ENCODE assay signal across 16 cellular contexts in genomic region chr1:164622057-164622840, GRCh38.
DNase-seq lines count a peak whose midpoint lies in the region; TF ChIP-seq lines count a peak whose summit lies in the region.
"Had no signal": no experiment of that assay in that cellular context is flagged by ENCODE, and none has a peak within 500 bp of the region (broad histone marks: within the 10 kb centered on the region; RNA-seq: fewer than 3 reads in every experiment).

No MANE protein-coding gene starts in this region.

- H3K9me3 Mint-ChIP-seq in brain: no peaks in the 10 kb centered on the region
- H3K9me3 Mint-ChIP-seq in mesothelial cell of epicardium: no peaks in the 10 kb centered on the region
- H3K9me3 Mint-ChIP-seq: activated T-helper 17 cell treated with anti-CD3 and anti-CD28 coated beads, Interleukin-2, amount 50 U/mL, for 72 hours had no signal

- H3K4me1 Mint-ChIP-seq in brain: peaks cover 63% of the 10 kb centered on the region
- peaks cover 62% of the 10 kb centered on the region for H3K4me1 Mint-ChIP-seq in mesothelial cell of epicardium
- H3K4me1 Mint-ChIP-seq: activated T-helper 17 cell treated with anti-CD3 and anti-CD28 coated beads, Interleukin-2, amount 50 U/mL, for 72 hours had no signal

- peak; percentile 81 to 89 for DNase-seq in NCI-H187 (lab: John Stamatoyannopoulos, UW)
- no peak for DNase-seq in mesothelial cell of epicardium (ENCODE audit: low spot score in 2 of 2, unreplicated experiment in 2 of 2)
- no peak for DNase-seq in NOMO-1 (lab: John Stamatoyannopoulos, UW; ENCODE audit: unreplicated experiment in 2 of 2)
- no peak for DNase-seq in NCI-H526 (lab: John Stamatoyannopoulos, UW)
- DNase-seq in DMS 273 treated with DMSO at 0.1 percent for 48 hours (lab: John Stamatoyannopoulos, UW): no peak
- DNase-seq: amygdala; DND-41; Kasumi-1; NCI-H1694; NCI-H774; stimulated activated naive CD8-positive, alpha-beta T cell treated with anti-CD3 and anti-CD28 coated beads, Interleukin-15, Interleukin-2, amounts not matched to agents 100 U/mL and 50 U/mL, for 24 hours had no signal

- TF ChIP-seq CTCF in brain (conservative IDR thresholded peaks at IDR 0.05) (no peak), mesothelial cell of epicardium (IDR thresholded peaks at IDR 0.05; ENCODE audit: unreplicated experiment) (no peak)

- H3K4me3 ChIP-seq in subcutaneous abdominal adipose tissue (ENCODE audit: low read depth in 1 of 5, low read length in 5 of 5): no peak overlapping the region
- H3K4me3 ChIP-seq: BLaER1 treated with 17β-estradiol and CSF1 and Interleukin-3, amounts not matched to agents 10 nM and 100 nM had no signal

- peaks cover 0 to 7% (median 3%) of the 10 kb centered on the region in 5 donors for H3K36me3 ChIP-seq in subcutaneous abdominal adipose tissue (ENCODE audit: control insufficient read depth in 5 of 5, insufficient read depth in 5 of 5, low read length in 5 of 5)
- H3K36me3 ChIP-seq: BLaER1 treated with 17β-estradiol and CSF1 and Interleukin-3, amounts not matched to agents 10 nM and 100 nM had no signal

- H3K27ac Mint-ChIP-seq in brain: peak overlapping the region; percentile 53 to 90 (median 62)
- H3K27ac Mint-ChIP-seq in mesothelial cell of epicardium: peak overlapping the region; percentile 93
- H3K27ac Mint-ChIP-seq: activated T-helper 17 cell treated with anti-CD3 and anti-CD28 coated beads, Interleukin-2, amount 50 U/mL, for 72 hours had no signal

- H3K9ac ChIP-seq in subcutaneous abdominal adipose tissue (ENCODE audit: low read length in 5 of 5): no peak overlapping the region
- H3K9ac ChIP-seq: BLaER1 treated with 17β-estradiol and CSF1 and Interleukin-3, amounts not matched to agents 10 nM and 100 nM had no signal

- H3K27me3 ChIP-seq in subcutaneous abdominal adipose tissue (ENCODE audit: control insufficient read depth in 5 of 5, insufficient read depth in 4 of 5, low read length in 5 of 5): no peaks in the 10 kb centered on the region
- H3K27me3 ChIP-seq: BLaER1 treated with 17β-estradiol and CSF1 and Interleukin-3, amounts not matched to agents 10 nM and 100 nM had no signal

- H3K36me3 Mint-ChIP-seq in brain (peaks cover 16% of the 10 kb centered on the region), mesothelial cell of epicardium (peaks cover 6% of the 10 kb centered on the region)

- H3K9me3 ChIP-seq in subcutaneous abdominal adipose tissue (ENCODE audit: control insufficient read depth in 5 of 5, low read length in 5 of 5): no peaks in the 10 kb centered on the region
- H3K9me3 ChIP-seq: BLaER1 treated with 17β-estradiol and CSF1 and Interleukin-3, amounts not matched to agents 10 nM and 100 nM had no signal

- H3K27ac ChIP-seq in subcutaneous abdominal adipose tissue (ENCODE audit: low read depth, low read length): peak overlapping the region; percentile 24
- H3K27ac ChIP-seq: BLaER1 treated with 17β-estradiol and CSF1 and Interleukin-3, amounts not matched to agents 10 nM and 100 nM; RWPE1 had no signal

- H3K4me1 ChIP-seq in subcutaneous abdominal adipose tissue (ENCODE audit: control insufficient read depth in 5 of 5, insufficient read depth in 5 of 5, low read length in 5 of 5): peaks cover 7 to 47% (median 35%) of the 10 kb centered on the region in 5 donors

- no peaks in the 10 kb centered on the region for H3K27me3 Mint-ChIP-seq in brain
- H3K27me3 Mint-ChIP-seq in mesothelial cell of epicardium (ENCODE audit: low read depth): no peaks in the 10 kb centered on the region
- H3K27me3 Mint-ChIP-seq: activated T-helper 17 cell treated with anti-CD3 and anti-CD28 coated beads, Interleukin-2, amount 50 U/mL, for 72 hours had no signal

- H3K4me3 Mint-ChIP-seq in brain (peak overlapping the region in 2 of 5 experiments; percentile 9 to 20), mesothelial cell of epicardium (no peak overlapping the region)
- H3K4me3 Mint-ChIP-seq: activated T-helper 17 cell treated with anti-CD3 and anti-CD28 coated beads, Interleukin-2, amount 50 U/mL, for 72 hours had no signal

Comparison
In these comparisons a context has a peak if more than half of its experiments do, and no peak if none do; other contexts are left out.
1. DNase-seq: peak in NCI-H187 (2 of 2); none in mesothelial cell of epicardium (0 of 2), NOMO-1 (0 of 2), NCI-H526 (0 of 2) and DMS 273 treated with DMSO at 0.1 percent for 48 hours (single experiment).